Comparison of ENCODE assay signal across 24 cellular contexts in the genomic region with DNA sequence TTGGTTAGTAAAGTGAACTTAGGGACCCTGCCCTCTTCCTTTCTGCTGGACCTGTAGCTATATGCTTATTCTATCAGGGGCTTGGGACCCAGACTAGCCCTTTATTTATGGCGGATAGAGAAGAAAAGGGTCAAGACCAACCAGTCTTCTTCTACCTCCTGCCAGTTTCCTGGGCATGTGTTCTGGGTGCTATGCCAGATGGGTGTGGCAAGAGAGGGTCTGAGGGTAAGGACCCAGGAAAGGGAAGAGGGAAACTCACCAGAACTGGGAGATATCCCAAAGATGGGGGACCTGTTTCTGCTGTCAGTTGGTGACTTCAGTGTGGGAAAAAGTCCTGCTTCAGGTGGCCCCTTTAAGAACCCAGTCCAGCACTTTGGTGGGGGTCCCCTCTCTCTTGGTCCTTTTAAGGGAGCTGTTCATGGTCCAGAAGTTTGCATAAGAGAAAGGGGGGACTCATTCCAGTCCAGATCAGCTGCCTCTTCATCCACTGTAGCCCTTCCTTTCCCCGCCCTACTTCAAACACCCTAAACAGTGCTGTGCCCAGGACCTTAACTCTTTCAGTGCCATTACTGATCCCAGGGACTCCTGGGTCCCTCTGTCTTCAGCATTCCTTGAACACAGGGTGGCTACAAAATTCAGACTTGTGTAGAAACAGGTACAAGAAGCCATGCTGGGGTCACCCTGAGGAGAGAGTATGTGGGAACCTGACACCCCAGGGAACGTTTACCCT. TPM values are rescaled to one million over a fixed set of nuclear protein-coding genes. Genes with fewer than 3 reads are reported as not detected.
DNase-seq lines count a peak whose midpoint lies in the region; ATAC-seq and TF ChIP-seq lines count a peak whose summit lies in the region.
"Had no signal": no experiment of that assay in that cellular context is flagged by ENCODE, and none has a peak within 500 bp of the region (broad histone marks: within the 10 kb centered on the region; RNA-seq: fewer than 3 reads in every experiment).

No MANE protein-coding gene starts in this region.

- ATAC-seq in activated T-helper 17 cell treated with anti-CD3 and anti-CD28 coated beads, Interleukin-2, amount 50 U/mL, for 72 hours (replicated peaks): no peak
- ATAC-seq in lower lobe of right lung: peak; percentile 84 to 87
- no peak for ATAC-seq in stimulated activated naive CD8-positive, alpha-beta T cell treated with anti-CD3 and anti-CD28 coated beads, Interleukin-15, Interleukin-2, amounts not matched to agents 100 U/mL and 50 U/mL, for 24 hours
- ATAC-seq: activated CD4-positive, alpha-beta T cell treated with anti-CD3 and anti-CD28 coated beads for 36 hours had no signal

- no peak overlapping the region for H3K4me3 Mint-ChIP-seq in activated naive CD4-positive, alpha-beta T cell treated with anti-CD3 and anti-CD28 coated beads, Interleukin-2, amount 10 ng/mL, durations not matched to agents 7 days and 5 days
- H3K4me3 Mint-ChIP-seq in activated naive CD4-positive, alpha-beta T cell treated with anti-CD3 and anti-CD28 coated beads for 36 hours: no peak overlapping the region
- H3K4me3 Mint-ChIP-seq in activated T-helper 17 cell treated with anti-CD3 and anti-CD28 coated beads, Interleukin-2, amount 50 U/mL, for 72 hours: no peak overlapping the region
- H3K4me3 Mint-ChIP-seq: activated CD4-positive, alpha-beta T cell treated with anti-CD3 and anti-CD28 coated beads for 36 hours; CD14-positive monocyte had no signal

- no peaks in the 10 kb centered on the region for H3K9me3 Mint-ChIP-seq in activated naive CD4-positive, alpha-beta T cell treated with anti-CD3 and anti-CD28 coated beads, Interleukin-2, amount 10 ng/mL, durations not matched to agents 7 days and 5 days
- H3K9me3 Mint-ChIP-seq in activated naive CD4-positive, alpha-beta T cell treated with anti-CD3 and anti-CD28 coated beads for 36 hours: no peaks in the 10 kb centered on the region
- no peaks in the 10 kb centered on the region for H3K9me3 Mint-ChIP-seq in activated T-helper 17 cell treated with anti-CD3 and anti-CD28 coated beads, Interleukin-2, amount 50 U/mL, for 72 hours
- H3K9me3 Mint-ChIP-seq: CD14-positive monocyte had no signal

- H3F3A ChIP-seq in MM.1S (ENCODE audit: insufficient read depth, low read length): peaks cover 22% of the 10 kb centered on the region

- no peak overlapping the region for H3K4me2 ChIP-seq in MM.1S (ENCODE audit: low read depth, low read length)

- H3K4me1 ChIP-seq in lower lobe of right lung (no peaks in the 10 kb centered on the region), tibial nerve (peaks cover 0 to 28% (median 7%) of the 10 kb centered on the region in 4 donors), MM.1S (ENCODE audit: low read length) (peaks cover 20% of the 10 kb centered on the region)

- no peaks in the 10 kb centered on the region for H3K27me3 ChIP-seq in lower lobe of right lung (ENCODE audit: low read depth)
- H3K27me3 ChIP-seq in tibial nerve: no peaks in the 10 kb centered on the region
- no peaks in the 10 kb centered on the region for H3K27me3 ChIP-seq in MM.1S (replicated peaks; ENCODE audit: insufficient read depth, low read length)

- H3K9ac ChIP-seq in MM.1S (ENCODE audit: low read length): no peak overlapping the region

- intact Hi-C loops in activated naive CD4-positive, alpha-beta T cell treated with anti-CD3 and anti-CD28 coated beads for 36 hours (cut with micrococcal nuclease): no loop called here
- intact Hi-C loops in lower lobe of right lung (cut with DNase I): no loop called here

- TF ChIP-seq EP300 in tibial nerve (IDR thresholded peaks at IDR 0.05): no peak

- no peak overlapping the region for H2AFZ ChIP-seq in MM.1S (ENCODE audit: low read length)

- peaks cover 12% of the 10 kb centered on the region for H3K36me3 Mint-ChIP-seq in activated naive CD4-positive, alpha-beta T cell treated with anti-CD3 and anti-CD28 coated beads, Interleukin-2, amount 10 ng/mL, durations not matched to agents 7 days and 5 days
- peaks cover 8% of the 10 kb centered on the region for H3K36me3 Mint-ChIP-seq in activated naive CD4-positive, alpha-beta T cell treated with anti-CD3 and anti-CD28 coated beads for 36 hours (ENCODE audit: low read depth)
- H3K36me3 Mint-ChIP-seq in activated T-helper 17 cell treated with anti-CD3 and anti-CD28 coated beads, Interleukin-2, amount 50 U/mL, for 72 hours (ENCODE audit: low read depth): no peaks in the 10 kb centered on the region

- 41 to 52% methylated on average over 3 of the region's 3 CpGs for WGBS in tibial nerve, 2 donors

- H3K4me1 Mint-ChIP-seq in activated naive CD4-positive, alpha-beta T cell treated with anti-CD3 and anti-CD28 coated beads, Interleukin-2, amount 10 ng/mL, durations not matched to agents 7 days and 5 days: peaks cover 34% of the 10 kb centered on the region
- H3K4me1 Mint-ChIP-seq in activated naive CD4-positive, alpha-beta T cell treated with anti-CD3 and anti-CD28 coated beads for 36 hours (ENCODE audit: low read depth): peaks cover 12% of the 10 kb centered on the region
- H3K4me1 Mint-ChIP-seq in activated T-helper 17 cell treated with anti-CD3 and anti-CD28 coated beads, Interleukin-2, amount 50 U/mL, for 72 hours: peaks cover 14% of the 10 kb centered on the region

- H3K79me2 ChIP-seq in MM.1S (ENCODE audit: low read length): no peaks in the 10 kb centered on the region

- H3K36me3 ChIP-seq in lower lobe of right lung (peaks cover 3% of the 10 kb centered on the region), tibial nerve (no peaks in the 10 kb centered on the region), MM.1S (replicated peaks; ENCODE audit: insufficient read depth, low read length) (no peaks in the 10 kb centered on the region)

- H3K9me2 ChIP-seq in MM.1S (replicated peaks; ENCODE audit: insufficient read depth, low read length): no peaks in the 10 kb centered on the region

- TF ChIP-seq CTCF in lower lobe of right lung (IDR thresholded peaks at IDR 0.05): no peak
- TF ChIP-seq CTCF in tibial nerve (IDR thresholded peaks at IDR 0.05): no peak
- TF ChIP-seq CTCF in MM.1S (IDR thresholded peaks at IDR 0.05; ENCODE audit: low read length): no peak

- peak overlapping the region; percentile 68 for H3K27ac Mint-ChIP-seq in activated naive CD4-positive, alpha-beta T cell treated with anti-CD3 and anti-CD28 coated beads, Interleukin-2, amount 10 ng/mL, durations not matched to agents 7 days and 5 days
- H3K27ac Mint-ChIP-seq in activated naive CD4-positive, alpha-beta T cell treated with anti-CD3 and anti-CD28 coated beads for 36 hours: no peak overlapping the region
- peak overlapping the region; percentile 13 for H3K27ac Mint-ChIP-seq in activated T-helper 17 cell treated with anti-CD3 and anti-CD28 coated beads, Interleukin-2, amount 50 U/mL, for 72 hours
- H3K27ac Mint-ChIP-seq: activated CD4-positive, alpha-beta T cell treated with anti-CD3 and anti-CD28 coated beads for 36 hours had no signal

- peaks cover 17% of the 10 kb centered on the region for H3K27me3 Mint-ChIP-seq in activated naive CD4-positive, alpha-beta T cell treated with anti-CD3 and anti-CD28 coated beads, Interleukin-2, amount 10 ng/mL, durations not matched to agents 7 days and 5 days
- H3K27me3 Mint-ChIP-seq in activated naive CD4-positive, alpha-beta T cell treated with anti-CD3 and anti-CD28 coated beads for 36 hours (ENCODE audit: low read depth): no peaks in the 10 kb centered on the region
- H3K27me3 Mint-ChIP-seq in activated T-helper 17 cell treated with anti-CD3 and anti-CD28 coated beads, Interleukin-2, amount 50 U/mL, for 72 hours: no peaks in the 10 kb centered on the region
- H3K27me3 Mint-ChIP-seq: activated CD4-positive, alpha-beta T cell treated with anti-CD3 and anti-CD28 coated beads for 36 hours had no signal

- H3K27ac ChIP-seq in lower lobe of right lung (peak overlapping the region; percentile 63), tibial nerve (peak overlapping the region in 3 of 4 donors; percentile 16 to 40 (median 34)), MM.1S (ENCODE audit: low read length) (no peak overlapping the region)

- no peak for TF ChIP-seq POLR2A in tibial nerve (IDR thresholded peaks at IDR 0.05)

- CTCF ChIA-PET in activated naive CD4-positive, alpha-beta T cell treated with anti-CD3 and anti-CD28 coated beads, Interleukin-2, amount 10 ng/mL, durations not matched to agents 7 days and 5 days (lab: Charles Lee): interaction anchor here (0.6 to 3.2 kb wide), 4 partner anchors 12 to 724 kb away, joined by 3 to 11 read pairs (median 4); no protein-coding TSS in a partner anchor
- CTCF ChIA-PET in activated naive CD4-positive, alpha-beta T cell treated with anti-CD3 and anti-CD28 coated beads for 36 hours (lab: Charles Lee): interaction anchor here (0.6 to 1.0 kb wide), 2 partner anchors 64 to 335 kb away, joined by 3 to 5 read pairs; no protein-coding TSS in a partner anchor

- H3K4me3 ChIP-seq in lower lobe of right lung (peak overlapping the region; percentile 46), tibial nerve (no peak overlapping the region), MM.1S (ENCODE audit: low read length) (no peak overlapping the region)

- no peak for DNase-seq in activated naive CD4-positive, alpha-beta T cell treated with anti-CD3 and anti-CD28 coated beads, Interleukin-2, amount 10 ng/mL, durations not matched to agents 7 days and 5 days
- DNase-seq in activated naive CD4-positive, alpha-beta T cell treated with anti-CD3 and anti-CD28 coated beads for 36 hours: no peak
- DNase-seq in lower lobe of right lung: peak; percentile 56
- DNase-seq in tibial nerve (ENCODE audit: low spot score in 2 of 2): no peak
- no peak for DNase-seq in HUDEP-2 (lab: John Stamatoyannopoulos, UW; ENCODE audit: unreplicated experiment in 76 of 76)
- DNase-seq in MM.1S: no peak
- DNase-seq in stimulated activated naive CD8-positive, alpha-beta T cell treated with anti-CD3 and anti-CD28 coated beads, Interleukin-15, Interleukin-2, amounts not matched to agents 100 U/mL and 50 U/mL, for 24 hours: no peak
- DNase-seq: activated CD4-positive, alpha-beta T cell treated with anti-CD3 and anti-CD28 coated beads for 36 hours; activated CD8-positive, alpha-beta memory T cell treated with anti-CD3 and anti-CD28 coated beads, Interleukin-2, amount 50 U/mL, for 4 hours; activated gamma-delta T cell; hippocampal formation; islet precursor cell; NCI-H1694; NCI-H774; occipital lobe; stimulated activated CD4-positive, alpha-beta T cell treated with anti-CD3 and anti-CD28 coated beads, Interleukin-2, amount 100 ng/mL, for 24 hours had no signal

- H3K9me3 ChIP-seq in lower lobe of right lung (no peaks in the 10 kb centered on the region), tibial nerve (no peaks in the 10 kb centered on the region), MM.1S (replicated peaks; ENCODE audit: insufficient read depth, low read length) (no peaks in the 10 kb centered on the region)

- no peaks in the 10 kb centered on the region for H4K20me1 ChIP-seq in MM.1S (ENCODE audit: insufficient read depth, low read length)

RNA-seq across cellular contexts. Expression of gene SSR2, which starts 18.4 kb away (rescaled TPM):
- 100 to 1,000 TPM; 141 to 142 TPM for total RNA-seq in activated naive CD4-positive, alpha-beta T cell treated with anti-CD3 and anti-CD28 coated beads for 36 hours
- total RNA-seq in activated T-helper 17 cell treated with anti-CD3 and anti-CD28 coated beads, Interleukin-2, amount 50 U/mL, for 72 hours: 100 to 1,000 TPM; 194 to 208 TPM
- total RNA-seq in lower lobe of right lung: 207 TPM
- 100 to 1,000 TPM; 172 to 236 (median 212) TPM for total RNA-seq in tibial nerve

RNA-seq across cellular contexts. Expression of gene ARHGEF2, which starts 24.0 kb away (rescaled TPM):
- total RNA-seq in activated naive CD4-positive, alpha-beta T cell treated with anti-CD3 and anti-CD28 coated beads for 36 hours: 100 to 1,000 TPM; 154 to 159 TPM
- 100 to 1,000 TPM; 108 to 205 TPM for total RNA-seq in activated T-helper 17 cell treated with anti-CD3 and anti-CD28 coated beads, Interleukin-2, amount 50 U/mL, for 72 hours
- 252 TPM for total RNA-seq in lower lobe of right lung
- 100 to 1,000 TPM; 105 to 195 (median 153) TPM for total RNA-seq in tibial nerve

RNA-seq across cellular contexts. Expression of gene UBQLN4, which starts 51.3 kb away (rescaled TPM):
- 10 to 100 TPM; 27.1 to 27.4 TPM for total RNA-seq in activated naive CD4-positive, alpha-beta T cell treated with anti-CD3 and anti-CD28 coated beads for 36 hours
- total RNA-seq in activated T-helper 17 cell treated with anti-CD3 and anti-CD28 coated beads, Interleukin-2, amount 50 U/mL, for 72 hours: 10 to 100 TPM; 31.9 to 36.7 TPM
- total RNA-seq in lower lobe of right lung (32.5 TPM), tibial nerve (10 to 100 TPM; 19.5 to 32.1 (median 22.8) TPM)

RNA-seq across cellular contexts. Expression of gene LAMTOR2, which starts 52.2 kb away (rescaled TPM):
- total RNA-seq in activated naive CD4-positive, alpha-beta T cell treated with anti-CD3 and anti-CD28 coated beads for 36 hours: 10 to 100 TPM; 54.9 to 55.9 TPM
- total RNA-seq in activated T-helper 17 cell treated with anti-CD3 and anti-CD28 coated beads, Interleukin-2, amount 50 U/mL, for 72 hours: 10 to 100 TPM; 39.9 to 55.6 TPM
- 66.5 TPM for total RNA-seq in lower lobe of right lung
- 10 to 100 TPM; 32.6 to 51.8 (median 47.8) TPM for total RNA-seq in tibial nerve

RNA-seq across cellular contexts. Expression of gene RAB25, which starts 58.6 kb away (rescaled TPM):
- total RNA-seq in activated naive CD4-positive, alpha-beta T cell treated with anti-CD3 and anti-CD28 coated beads for 36 hours: 1 to 10 TPM; 1.3 TPM
- 1 to 10 TPM in 1 of 2 donors, under 1 TPM in 1; 0.43 to 1.2 TPM for total RNA-seq in activated T-helper 17 cell treated with anti-CD3 and anti-CD28 coated beads, Interleukin-2, amount 50 U/mL, for 72 hours
- total RNA-seq in lower lobe of right lung: 58.0 TPM
- not detected for total RNA-seq in tibial nerve
- total RNA-seq: aorta, chondrocyte, fibroblast of villous mesenchyme, occipital lobe, RPMI7951, sciatic nerve, subcutaneous adipose tissue had no signal

Comparison
In these comparisons a context has a peak if more than half of its experiments do, and no peak if none do; other contexts are left out.
1. ATAC-seq: peak in lower lobe of right lung (2 of 2); none in activated T-helper 17 cell treated with anti-CD3 and anti-CD28 coated beads, Interleukin-2, amount 50 U/mL, for 72 hours (single experiment) and stimulated activated naive CD8-positive, alpha-beta T cell treated with anti-CD3 and anti-CD28 coated beads, Interleukin-15, Interleukin-2, amounts not matched to agents 100 U/mL and 50 U/mL, for 24 hours (single experiment).